In genomic region chr1:8276173-8276914, GRCh38 we compare ENCODE assay signal across 1 cellular context.
TF ChIP-seq lines count a peak whose summit lies in the region.

No MANE protein-coding gene starts in this region.

TF ChIP-seq in K562, 482 proteins besides CTCF, POLR2A, EP300 and RAD21 (continued from another document):
- TF ChIP-seq CGGBP1 (CRISPR knock-in tag; IDR thresholded peaks at IDR 0.05) (no peak), ZNF444 (CRISPR knock-in tag; IDR thresholded peaks at IDR 0.05) (no peak), L3MBTL2 (IDR thresholded peaks at IDR 0.05) (peak; percentile 66; the same call in 1 of the 2 replicates), NFATC3 (IDR thresholded peaks at IDR 0.05) (no peak), HNRNPL (IDR thresholded peaks at IDR 0.05; ENCODE audit: low read depth, low read length) (no peak), E2F6 (IDR thresholded peaks at IDR 0.05; ENCODE audit: borderline replicate concordance in 1 of 2, extremely low read depth in 1 of 2, insufficient read depth in 1 of 2, insufficient read length in 1 of 2, low read depth in 1 of 2, low read length in 1 of 2, poor library complexity in 1 of 2, severe bottlenecking in 1 of 2) (peak in 1 of 2 experiments; percentile 48), SAP30 (IDR thresholded peaks at IDR 0.05; ENCODE audit: borderline replicate concordance, insufficient read depth, low read depth, low read length, poor library complexity, severe bottlenecking) (no peak), CREM (IDR thresholded peaks at IDR 0.05; ENCODE audit: low read depth) (no peak), MGA (IDR thresholded peaks at IDR 0.05) (peak; percentile 56), PHF20 (IDR thresholded peaks at IDR 0.05; ENCODE audit: partially characterized antibody) (no peak)
TF ChIP-seq in K562: peak in this region for 5.
